1 cellular context compared by ENCODE assay signal in genomic region chr12:50024804-50025186, GRCh38.
TF ChIP-seq lines count a peak whose summit lies in the region.

No MANE protein-coding gene starts in this region.

TF ChIP-seq in SK-N-SH, 30 proteins besides CTCF, POLR2A, EP300 and RAD21 (continued from another document):
- TF ChIP-seq ZBTB33 (IDR thresholded peaks at IDR 0.05; ENCODE audit: borderline replicate concordance, low read depth) (no peak), FOXM1 (IDR thresholded peaks at IDR 0.05; ENCODE audit: low read depth) (no peak)
